8 cellular contexts compared by ENCODE assay signal in the genomic region with DNA sequence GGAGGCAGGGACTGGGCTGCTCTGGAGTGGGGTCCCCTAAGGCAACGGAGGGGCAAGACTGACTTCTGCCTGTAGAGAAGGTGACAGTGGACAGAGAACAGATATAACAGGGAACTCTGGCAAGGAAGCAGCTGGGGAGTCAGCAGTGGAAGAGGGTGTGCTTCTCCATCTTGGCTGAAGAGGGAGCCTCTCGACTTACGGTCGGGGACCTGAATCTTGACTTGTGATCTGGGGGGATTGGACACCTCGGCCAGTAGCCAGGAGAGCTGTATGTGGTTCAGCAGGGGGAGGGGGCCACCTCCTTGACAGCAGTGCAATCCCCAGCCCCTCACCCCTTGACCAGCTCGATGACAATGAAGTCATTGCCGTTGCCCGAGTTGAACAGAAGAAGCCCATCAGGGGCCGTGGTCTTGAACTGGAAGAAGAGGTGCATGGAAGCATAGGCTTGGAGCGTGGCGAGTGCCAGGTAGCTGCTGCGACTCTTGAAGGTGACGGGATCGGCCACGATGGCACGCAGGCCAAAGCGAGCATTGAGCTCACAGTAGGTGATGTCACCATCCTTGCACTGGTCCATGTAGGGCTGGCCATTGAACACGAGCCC.
A peak's percentile ranks its signal among the peaks of the same experiment; 100 is the strongest.
DNase-seq lines count a peak whose midpoint lies in the region; ATAC-seq, FAIRE-seq and TF ChIP-seq lines count a peak whose summit lies in the region.

No MANE protein-coding gene starts in this region.

- peak; percentile 62 for TF ChIP-seq CTCF in GM06990 (IDR thresholded peaks at IDR 0.05; ENCODE audit: insufficient read depth, low read length, poor library complexity, severe bottlenecking)
- peak; percentile 29; the same call in 1 of the 2 replicates for TF ChIP-seq CTCF in LNCAP (IDR thresholded peaks at IDR 0.05)
- TF ChIP-seq CTCF in pancreas (IDR thresholded peaks at IDR 0.05), result peak in 3 of 4 donors; percentile 15 to 27 (median 20)

- DNase-seq in GM06990 (ENCODE audit: extremely low read depth, insufficient read length) (no peak), cerebellum (ENCODE audit: low spot score) (peak; percentile 69), pancreas (no peak), A172 (ENCODE audit: low spot score) (no peak), NCI-H345 treated with DMSO at 0.1 percent for 48 hours (lab: John Stamatoyannopoulos, UW; ENCODE audit: unreplicated experiment) (no peak), foreskin melanocyte (no peak)

- intact Hi-C loops in pancreas (cut with DNase I), result loop anchor here in 2 of 3 donors (5.0 to 10.0 kb wide), 2 partner anchors 99 to 156 kb away; no protein-coding TSS in a partner anchor

- H3K36me3 ChIP-seq in GM06990 (ENCODE audit: control insufficient read depth, insufficient read depth, low read length) (no peaks in the 10 kb centered on the region), pancreas (no peaks in the 10 kb centered on the region)

- ATAC-seq in pancreas, result peak in 1 of 4 donors; percentile 11
- ATAC-seq in GM18519 (IDR thresholded peaks at IDR 0.05; ENCODE audit: low FRiP score, unreplicated experiment), result no peak

- FAIRE-seq in pancreas (lab: Jason Lieb, UNC), result no peak

- H3K4me1 ChIP-seq in pancreas, result peaks cover 0 to 6% (median 0%) of the 10 kb centered on the region in 3 donors

- no peaks in the 10 kb centered on the region for H3K9me3 ChIP-seq in pancreas

- no peaks in the 10 kb centered on the region; the same call in 1 of the 2 replicates for H3K27me3 ChIP-seq in GM06990 (replicated peaks; ENCODE audit: control insufficient read depth, insufficient read depth, low read length)
- no peaks in the 10 kb centered on the region for H3K27me3 ChIP-seq in pancreas

- WGBS in pancreas, 2 donors, result 55 to 59% methylated on average over 18 of the region's 18 CpGs

- no peak overlapping the region for H3K27ac ChIP-seq in pancreas

- H3K4me3 ChIP-seq in GM06990 (replicated peaks; ENCODE audit: low read depth, low read length) (no peak overlapping the region), pancreas (no peak overlapping the region)
